In the genomic region with DNA sequence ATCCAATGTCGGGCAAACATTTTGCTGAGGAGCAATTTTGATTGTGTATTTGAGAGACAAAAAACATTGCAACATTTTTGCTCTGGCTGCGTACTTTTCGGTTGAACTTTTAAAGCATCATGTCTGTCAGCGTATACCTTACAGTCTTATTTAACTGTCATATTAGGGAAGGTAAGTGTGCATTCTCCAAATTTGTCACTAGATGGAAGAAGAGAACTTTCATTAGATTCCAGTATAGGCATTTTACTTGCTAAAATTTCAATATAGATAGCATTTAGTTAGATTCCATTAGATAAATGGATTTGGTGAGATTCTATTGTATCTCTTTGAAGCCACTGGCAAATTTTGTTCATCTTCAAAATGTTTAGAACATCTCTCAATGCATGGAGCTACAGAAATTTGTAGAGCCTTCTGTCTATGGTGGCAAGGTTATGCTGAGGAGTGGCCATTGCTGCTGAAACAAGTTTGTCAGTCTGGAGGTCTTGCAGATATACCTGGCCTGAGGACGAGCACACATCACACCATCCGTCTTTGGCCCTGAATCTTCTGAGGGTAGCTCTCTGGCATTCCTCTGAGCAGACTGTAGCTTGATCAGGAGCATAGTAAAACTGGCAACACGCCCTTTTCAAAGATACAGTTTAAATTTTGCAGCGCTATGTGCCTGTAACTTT, we compare ENCODE assay signal across 9 cellular contexts.
DNase-seq lines count a peak whose midpoint lies in the region; ATAC-seq, FAIRE-seq and TF ChIP-seq lines count a peak whose summit lies in the region.
"Had no signal": no experiment of that assay in that cellular context is flagged by ENCODE, and none has a peak within 500 bp of the region (broad histone marks: within the 10 kb centered on the region; RNA-seq: fewer than 3 reads in every experiment).

No MANE protein-coding gene starts in this region.

- no peaks in the 10 kb centered on the region for H3K4me1 Mint-ChIP-seq in astrocyte (ENCODE audit: low read depth, unreplicated experiment)
- no peaks in the 10 kb centered on the region for H3K4me1 Mint-ChIP-seq in activated naive CD4-positive, alpha-beta T cell treated with anti-CD3 and anti-CD28 coated beads, Interleukin-2, amount 10 ng/mL, durations not matched to agents 7 days and 5 days

- H3K4me1 ChIP-seq in astrocyte (ENCODE audit: insufficient read depth, low read length) (no peaks in the 10 kb centered on the region), mesenchymal stem cell (ENCODE audit: control insufficient read depth, insufficient read depth, low read depth, low read length) (no peaks in the 10 kb centered on the region)

- DNase-seq in G401 (ENCODE audit: low spot score) (peak; percentile 19), LHCN-M2 (ENCODE audit: low read depth) (peak; percentile 0), astrocyte (ENCODE audit: low read depth) (peak; percentile 0), mesenchymal stem cell (peak; percentile 29), NCI-H1436 (lab: John Stamatoyannopoulos, UW) (no peak)
- DNase-seq in activated naive CD4-positive, alpha-beta T cell treated with anti-CD3 and anti-CD28 coated beads, Interleukin-2, amount 10 ng/mL, durations not matched to agents 7 days and 5 days = no peak
- no peak for DNase-seq in stimulated activated naive CD4-positive, alpha-beta T cell treated with Interleukin-2 at 50 U/mL for 16 hours (lab: John Stamatoyannopoulos, UW)
- DNase-seq: activated CD8-positive, alpha-beta memory T cell treated with anti-CD3 and anti-CD28 coated beads, Interleukin-2, amount 50 U/mL, for 48 hours had no signal

- no peak overlapping the region for H3K27ac Mint-ChIP-seq in astrocyte (ENCODE audit: unreplicated experiment)
- H3K27ac Mint-ChIP-seq in activated naive CD4-positive, alpha-beta T cell treated with anti-CD3 and anti-CD28 coated beads, Interleukin-2, amount 10 ng/mL, durations not matched to agents 7 days and 5 days = no peak overlapping the region

- H3K27me3 ChIP-seq in astrocyte (ENCODE audit: insufficient read depth, low read length) = no peaks in the 10 kb centered on the region
- no peaks in the 10 kb centered on the region for H3K27me3 ChIP-seq in mesenchymal stem cell (ENCODE audit: control insufficient read depth in 1 of 2, insufficient read depth in 1 of 2, low read length in 2 of 2)

- H2AK5ac ChIP-seq in mesenchymal stem cell (ENCODE audit: low read length, severe bottlenecking) = no peak overlapping the region

- no peaks in the 10 kb centered on the region for H3K9me3 Mint-ChIP-seq in astrocyte (ENCODE audit: unreplicated experiment)
- peaks cover 6% of the 10 kb centered on the region for H3K9me3 Mint-ChIP-seq in activated naive CD4-positive, alpha-beta T cell treated with anti-CD3 and anti-CD28 coated beads, Interleukin-2, amount 10 ng/mL, durations not matched to agents 7 days and 5 days

- H2BK120ac ChIP-seq in mesenchymal stem cell (ENCODE audit: low read depth, low read length) = no peak overlapping the region

- in situ Hi-C loops in G401 (cut with HindIII; ENCODE audit: low sequenced_read_pairs) = no loop called here

- CTCF ChIA-PET in activated naive CD4-positive, alpha-beta T cell treated with anti-CD3 and anti-CD28 coated beads, Interleukin-2, amount 10 ng/mL, durations not matched to agents 7 days and 5 days (lab: Charles Lee) = no interaction called here

- H3K27ac ChIP-seq in astrocyte (ENCODE audit: low read depth, low read length) (no peak overlapping the region), mesenchymal stem cell (ENCODE audit: low read length, poor library complexity, severe bottlenecking) (no peak overlapping the region)

- H3K23ac ChIP-seq in mesenchymal stem cell (ENCODE audit: low read length in 2 of 2) = no peak overlapping the region

- no peaks in the 10 kb centered on the region for H3K79me1 ChIP-seq in mesenchymal stem cell (replicated peaks; ENCODE audit: low read length, poor library complexity, severe bottlenecking)

- H3K18ac ChIP-seq in mesenchymal stem cell (ENCODE audit: low read depth in 1 of 2, low read length in 2 of 2) = no peak overlapping the region

- H3K4me3 ChIP-seq in astrocyte (ENCODE audit: insufficient read depth, low read depth, low read length) = no peak overlapping the region
- H3K4me3 ChIP-seq in mesenchymal stem cell (ENCODE audit: insufficient read depth in 1 of 2, low read depth in 1 of 2, low read length in 2 of 2) = no peak overlapping the region

- H2BK15ac ChIP-seq in mesenchymal stem cell (ENCODE audit: low read depth, poor library complexity, severe bottlenecking) = no peak overlapping the region

- no peaks in the 10 kb centered on the region for H3K36me3 ChIP-seq in astrocyte (ENCODE audit: insufficient read depth, low read length)
- no peaks in the 10 kb centered on the region for H3K36me3 ChIP-seq in mesenchymal stem cell (ENCODE audit: control insufficient read depth in 1 of 2, insufficient read depth in 2 of 2, low read depth in 1 of 2, low read length in 2 of 2)

- H4K20me1 ChIP-seq in astrocyte (ENCODE audit: insufficient read depth, low read length) = no peaks in the 10 kb centered on the region

- H3K9ac ChIP-seq in astrocyte (ENCODE audit: low read length) = no peak overlapping the region
- no peak overlapping the region for H3K9ac ChIP-seq in mesenchymal stem cell (ENCODE audit: low read length)

- no peak overlapping the region for H2BK5ac ChIP-seq in mesenchymal stem cell (ENCODE audit: low read depth, low read length, poor library complexity, severe bottlenecking)

- H3K4ac ChIP-seq in mesenchymal stem cell (ENCODE audit: low read depth in 1 of 2, low read length in 2 of 2) = no peak overlapping the region

- TF ChIP-seq CTCF in astrocyte (IDR thresholded peaks at IDR 0.05; ENCODE audit: insufficient read depth, low read depth, low read length) = peak; percentile 54

- no peak for ATAC-seq in GM21786 (IDR thresholded peaks at IDR 0.05; ENCODE audit: unreplicated experiment)

- no peaks in the 10 kb centered on the region for H3K36me3 Mint-ChIP-seq in astrocyte (ENCODE audit: low read depth, unreplicated experiment)
- H3K36me3 Mint-ChIP-seq in activated naive CD4-positive, alpha-beta T cell treated with anti-CD3 and anti-CD28 coated beads, Interleukin-2, amount 10 ng/mL, durations not matched to agents 7 days and 5 days = no peaks in the 10 kb centered on the region

- 62% methylated on average over 7 of the region's 8 CpGs for WGBS in mesenchymal stem cell

- no peaks in the 10 kb centered on the region for H3K9me3 ChIP-seq in astrocyte (ENCODE audit: insufficient read depth, low read depth, low read length)
- no peaks in the 10 kb centered on the region for H3K9me3 ChIP-seq in mesenchymal stem cell (ENCODE audit: control insufficient read depth, low read length)

- no peak overlapping the region for H4K91ac ChIP-seq in mesenchymal stem cell (ENCODE audit: low read length)

- no peaks in the 10 kb centered on the region for H3K27me3 Mint-ChIP-seq in astrocyte (ENCODE audit: low read depth, unreplicated experiment)
- H3K27me3 Mint-ChIP-seq in activated naive CD4-positive, alpha-beta T cell treated with anti-CD3 and anti-CD28 coated beads, Interleukin-2, amount 10 ng/mL, durations not matched to agents 7 days and 5 days = no peaks in the 10 kb centered on the region

- H2AFZ ChIP-seq in astrocyte (ENCODE audit: low read depth, low read length) = no peak overlapping the region
- H2AFZ ChIP-seq in mesenchymal stem cell (ENCODE audit: low read depth, low read length) = no peak overlapping the region

- no peak overlapping the region for H4K8ac ChIP-seq in mesenchymal stem cell (ENCODE audit: low read length)

- H3K4me2 ChIP-seq in astrocyte (ENCODE audit: low read length) (no peak overlapping the region), mesenchymal stem cell (ENCODE audit: low read length, poor library complexity, severe bottlenecking) (no peak overlapping the region)

- no peak overlapping the region for H2BK12ac ChIP-seq in mesenchymal stem cell (ENCODE audit: low read length in 2 of 2)

- no peaks in the 10 kb centered on the region for H3K79me2 ChIP-seq in astrocyte (ENCODE audit: insufficient read depth, low read length)

- no peak overlapping the region for H3K4me3 Mint-ChIP-seq in astrocyte (ENCODE audit: unreplicated experiment)
- H3K4me3 Mint-ChIP-seq in activated naive CD4-positive, alpha-beta T cell treated with anti-CD3 and anti-CD28 coated beads, Interleukin-2, amount 10 ng/mL, durations not matched to agents 7 days and 5 days = no peak overlapping the region

- H3K14ac ChIP-seq in mesenchymal stem cell (ENCODE audit: low read length in 2 of 2) = no peak overlapping the region

- peak; percentile 43 for FAIRE-seq in astrocyte (lab: Jason Lieb, UNC)

Comparison
In these comparisons a context has a peak if more than half of its experiments do, and no peak if none do; other contexts are left out.
1. DNase-seq: peak in G401 (single experiment), LHCN-M2 (single experiment), astrocyte (single experiment) and mesenchymal stem cell (single experiment); none in activated naive CD4-positive, alpha-beta T cell treated with anti-CD3 and anti-CD28 coated beads, Interleukin-2, amount 10 ng/mL, durations not matched to agents 7 days and 5 days (single experiment), stimulated activated naive CD4-positive, alpha-beta T cell treated with Interleukin-2 at 50 U/mL for 16 hours (single experiment) and NCI-H1436 (single experiment).